25 cellular contexts compared by ENCODE assay signal in genomic region chr22:36212896-36213295, GRCh38. TPM values are rescaled to one million over a fixed set of nuclear protein-coding genes. Genes with fewer than 3 reads are reported as not detected.
DNase-seq lines count a peak whose midpoint lies in the region; ATAC-seq and TF ChIP-seq lines count a peak whose summit lies in the region.
"Had no signal": no experiment of that assay in that cellular context is flagged by ENCODE, and none has a peak within 500 bp of the region (broad histone marks: within the 10 kb centered on the region; RNA-seq: fewer than 3 reads in every experiment).

No MANE protein-coding gene starts in this region.

- H3K4me1 Mint-ChIP-seq in mesothelial cell of epicardium, result peaks cover 38% of the 10 kb centered on the region

- ATAC-seq in left lobe of liver, result peak; percentile 47
- ATAC-seq in upper lobe of left lung (ENCODE audit: low FRiP score in 2 of 2), result peak; percentile 16 to 57
- no peak for ATAC-seq in HG02885 (IDR thresholded peaks at IDR 0.05; ENCODE audit: poor library complexity, unreplicated experiment)
- ATAC-seq: activated CD4-positive, CD25-positive, alpha-beta regulatory T cell treated with anti-CD3 and anti-CD28 coated beads, Interleukin-2, amount 50 U/mL, for 24 hours; Panc1; psoas muscle had no signal

- no peak for TF ChIP-seq POLR2A in upper lobe of left lung (IDR thresholded peaks at IDR 0.05)

- peak overlapping the region in 2 of 4 donors; percentile 50 to 68 for H3K27ac ChIP-seq in upper lobe of left lung
- H3K27ac ChIP-seq: 22Rv1, adrenal gland, psoas muscle had no signal

- H3K9me3 Mint-ChIP-seq in mesothelial cell of epicardium, result peaks cover 21% of the 10 kb centered on the region

- no peak overlapping the region for H3K4me3 Mint-ChIP-seq in mesothelial cell of epicardium
- H3K4me3 Mint-ChIP-seq: activated T-cell treated with anti-CD3 and anti-CD28 coated beads, Interleukin-2, amount 50 U/mL, for 24 hours had no signal

- DNase-seq in SIG-M5 treated with dmso at 0.1 percent for 504 hours (lab: John Stamatoyannopoulos, UW; ENCODE audit: unreplicated experiment), result peak; percentile 31
- DNase-seq in SIG-M5 (lab: John Stamatoyannopoulos, UW), result no peak
- DNase-seq in OCI-M1 (lab: John Stamatoyannopoulos, UW), result peak; percentile 36
- DNase-seq in left lobe of liver (ENCODE audit: low spot score), result no peak
- no peak for DNase-seq in upper lobe of left lung
- DNase-seq in mesothelial cell of epicardium (ENCODE audit: low spot score in 2 of 2, unreplicated experiment in 2 of 2), result no peak
- no peak for DNase-seq in activated CD4-positive, CD25-positive, alpha-beta regulatory T cell treated with anti-CD3 and anti-CD28 coated beads, Interleukin-2, amount 50 U/mL, for 72 hours
- DNase-seq: activated T-cell treated with anti-CD3 and anti-CD28 coated beads, Interleukin-2, amount 50 U/mL, for 24 hours; adrenal gland; cortex of kidney; HCEC 1CT; KG1; left cardiac atrium; NCI-H1048; NCI-H2029; NCI-H226; psoas muscle; stimulated activated CD4-positive, alpha-beta T cell treated with anti-CD3 and anti-CD28 coated beads, Interleukin-2, amount 100 ng/mL, for 48 hours; stimulated activated naive CD4-positive, alpha-beta T cell treated with Interleukin-2 at 50 U/mL for 16 hours had no signal

- no peaks in the 10 kb centered on the region for H3K27me3 Mint-ChIP-seq in mesothelial cell of epicardium (ENCODE audit: low read depth)

- H3K4me3 ChIP-seq in upper lobe of left lung, result no peak overlapping the region
- H3K4me3 ChIP-seq: adrenal gland, psoas muscle, smooth muscle cell had no signal

- peaks cover 8% of the 10 kb centered on the region for H3K36me3 Mint-ChIP-seq in mesothelial cell of epicardium

- no peak for TF ChIP-seq EP300 in upper lobe of left lung (IDR thresholded peaks at IDR 0.05)

- no peaks in the 10 kb centered on the region for H3K27me3 ChIP-seq in upper lobe of left lung
- H3K27me3 ChIP-seq: adrenal gland had no signal

- H3K4me1 ChIP-seq in upper lobe of left lung, result peaks cover 18 to 33% (median 25%) of the 10 kb centered on the region in 4 donors
- H3K4me1 ChIP-seq: adrenal gland, psoas muscle had no signal

- H3K36me3 ChIP-seq in upper lobe of left lung, result no peaks in the 10 kb centered on the region
- H3K36me3 ChIP-seq: adrenal gland had no signal

- H3K27ac Mint-ChIP-seq in mesothelial cell of epicardium, result no peak overlapping the region
- H3K27ac Mint-ChIP-seq: activated T-cell treated with anti-CD3 and anti-CD28 coated beads, Interleukin-2, amount 50 U/mL, for 24 hours had no signal

- H3K9me3 ChIP-seq in upper lobe of left lung, result no peaks in the 10 kb centered on the region
- H3K9me3 ChIP-seq: adrenal gland, psoas muscle had no signal

- TF ChIP-seq CTCF in upper lobe of left lung (IDR thresholded peaks at IDR 0.05) (no peak), mesothelial cell of epicardium (IDR thresholded peaks at IDR 0.05; ENCODE audit: unreplicated experiment) (no peak)

RNA-seq across cellular contexts. Expression of gene APOL4, which starts 11.3 kb away (rescaled TPM):
- total RNA-seq in left lobe of liver (0.60 TPM), upper lobe of left lung (10 to 100 TPM in 3 of 6 donors, 1 to 10 TPM in 3; 5.4 to 24.7 (median 10.2) TPM), mesothelial cell of epicardium (15.0 to 16.4 TPM (median 15.9 TPM) in 3 replicates)
- total RNA-seq: SK-MEL-5 had no signal

RNA-seq across cellular contexts. Expression of gene APOL2, which starts 26.4 kb away (rescaled TPM):
- 44.4 TPM for total RNA-seq in left lobe of liver
- 10 to 100 TPM; 32.8 to 76.5 (median 52.6) TPM for total RNA-seq in upper lobe of left lung
- total RNA-seq in mesothelial cell of epicardium, result 55.5 to 59.4 TPM (median 56.1 TPM) in 3 replicates

RNA-seq across cellular contexts. Expression of gene APOL1, which starts 40.0 kb away (rescaled TPM):
- total RNA-seq in left lobe of liver, result 99.8 TPM
- 10 to 100 TPM; 31.9 to 90.5 (median 52.0) TPM for total RNA-seq in upper lobe of left lung
- 1.7 to 1.9 TPM (median 1.7 TPM) in 3 replicates for total RNA-seq in mesothelial cell of epicardium
- total RNA-seq: smooth muscle cell had no signal

RNA-seq across cellular contexts. Expression of gene APOL3, which starts 52.3 kb away (rescaled TPM):
- 26.9 TPM for total RNA-seq in left lobe of liver
- 10 to 100 TPM; 40.4 to 88.0 (median 54.5) TPM for total RNA-seq in upper lobe of left lung
- total RNA-seq in mesothelial cell of epicardium, result 1.3 to 2.2 TPM (median 1.8 TPM) in 3 replicates

Comparison
In these comparisons a context has a peak if more than half of its experiments do, and no peak if none do; other contexts are left out.
1. DNase-seq: peak in SIG-M5 treated with dmso at 0.1 percent for 504 hours (single experiment) and OCI-M1 (single experiment); none in SIG-M5 (single experiment), left lobe of liver (single experiment), upper lobe of left lung (0 of 2), mesothelial cell of epicardium (0 of 2) and activated CD4-positive, CD25-positive, alpha-beta regulatory T cell treated with anti-CD3 and anti-CD28 coated beads, Interleukin-2, amount 50 U/mL, for 72 hours (single experiment).
2. RNA of gene APOL1, which starts 40.0 kb away (total RNA-seq): 99.8 TPM in left lobe of liver (single experiment) and 31.9 to 90.5 TPM in upper lobe of left lung; 1.7 to 1.9 TPM in mesothelial cell of epicardium; every median in the first group is over 10 times any median in the second.